ENCODE assay signal across 8 cellular contexts in the genomic region with DNA sequence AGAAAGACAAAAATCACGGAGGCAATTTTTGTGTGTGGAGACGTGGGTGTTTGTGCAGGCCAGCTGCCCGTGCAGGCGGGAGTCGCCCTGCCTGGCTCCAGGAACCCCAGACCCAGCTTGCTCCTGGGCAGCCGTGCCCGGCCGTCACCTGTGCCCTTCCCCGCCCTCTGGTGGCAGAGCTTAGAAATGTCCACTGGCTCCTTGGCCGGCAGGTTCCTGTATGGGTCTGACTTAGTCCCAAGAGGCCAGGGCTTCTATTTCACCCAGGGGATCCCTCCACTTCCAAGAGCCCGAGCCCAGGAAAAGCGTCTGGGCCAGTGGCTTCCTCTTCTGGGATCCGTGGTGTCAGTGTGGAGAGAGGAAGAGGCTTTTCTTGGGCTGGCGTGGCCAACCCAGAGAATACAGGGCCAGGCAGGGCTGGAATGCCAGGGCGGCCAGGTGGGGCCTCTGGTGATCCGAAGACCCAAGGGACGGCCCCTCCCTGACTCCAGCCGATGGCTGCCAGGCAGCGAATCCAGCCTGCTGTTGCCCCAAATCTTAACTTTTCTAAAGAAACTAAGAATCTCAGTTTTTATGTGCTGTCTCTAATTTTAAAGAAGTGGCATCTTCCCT.
DNase-seq lines count a peak whose midpoint lies in the region; TF ChIP-seq lines count a peak whose summit lies in the region.

No MANE protein-coding gene starts in this region.

- in situ Hi-C loops in ACHN (cut with HindIII; ENCODE audit: low pct_ligation_motif_present, low pct_unique_long_range_greater_than_20kb, low sequenced_read_pairs): no loop called here

- no peak overlapping the region for H3K4me3 ChIP-seq in GM12865 (ENCODE audit: low read depth, low read length)
- no peak overlapping the region for H3K4me3 ChIP-seq in HL-60 (replicated peaks; ENCODE audit: insufficient read depth, low read length)
- no peak overlapping the region for H3K4me3 ChIP-seq in WERI-Rb-1 (ENCODE audit: low read depth, low read length)

- no peaks in the 10 kb centered on the region for H3K36me3 ChIP-seq in WERI-Rb-1

- H3K27ac ChIP-seq in HL-60 (replicated peaks): no peak overlapping the region
- H3K27ac ChIP-seq in WERI-Rb-1: no peak overlapping the region
- H3K27ac ChIP-seq in temporal lobe (ENCODE audit: low read depth, low read length): peak overlapping the region; percentile 22

- DNase-seq in ACHN (peak; percentile 59), GM12865 (ENCODE audit: low read depth) (peak; percentile 57), HL-60 (ENCODE audit: low read depth in 1 of 2, low spot score in 1 of 2) (peak in 1 of 2 experiments; percentile 36), WERI-Rb-1 (peak; percentile 80), iris pigment epithelial cell (ENCODE audit: low read depth) (peak; percentile 1), kidney glomerular epithelial cell (lab: John Stamatoyannopoulos, UW) (no peak), KG1 (lab: John Stamatoyannopoulos, UW) (no peak)

- TF ChIP-seq CTCF in GM12865 (IDR thresholded peaks at IDR 0.05; ENCODE audit: insufficient read depth, low read depth, low read length, missing control alignments) (peak; percentile 77), HL-60 (IDR thresholded peaks at IDR 0.05; ENCODE audit: insufficient read depth, low read length) (peak; percentile 48), WERI-Rb-1 (IDR thresholded peaks at IDR 0.05; ENCODE audit: low read depth, low read length) (peak; percentile 87)

- H3K9me3 ChIP-seq in WERI-Rb-1 (ENCODE audit: severe bottlenecking): no peaks in the 10 kb centered on the region

- H3K27me3 ChIP-seq in HL-60 (ENCODE audit: insufficient read depth, poor library complexity, severe bottlenecking) (no peaks in the 10 kb centered on the region), WERI-Rb-1 (ENCODE audit: insufficient read depth, low read depth, severe bottlenecking) (no peaks in the 10 kb centered on the region)

Comparison
In these comparisons a context has a peak if more than half of its experiments do, and no peak if none do; other contexts are left out.
1. DNase-seq: peak in ACHN (single experiment), GM12865 (single experiment), WERI-Rb-1 (single experiment) and iris pigment epithelial cell (single experiment); none in kidney glomerular epithelial cell (single experiment) and KG1 (single experiment).
2. Peak in every context shown above with its lines, with median percentiles within 50 percentile points of each other: CTCF ChIP-seq.